In genomic region chr5:90932052-90932699, GRCh38 we compare ENCODE assay signal across 7 cellular contexts.
DNase-seq lines count a peak whose midpoint lies in the region; ATAC-seq, FAIRE-seq and TF ChIP-seq lines count a peak whose summit lies in the region.

No MANE protein-coding gene starts in this region.

- no peaks in the 10 kb centered on the region for H3K27me3 ChIP-seq in pancreas

- no peaks in the 10 kb centered on the region for H3K9me3 ChIP-seq in pancreas

- no peaks in the 10 kb centered on the region for H3K4me1 ChIP-seq in pancreas

- CTCF ChIA-PET in activated CD8-positive, alpha-beta T cell treated with anti-CD3 and anti-CD28 coated beads for 36 hours (lab: Charles Lee) = interaction anchor here (0.6 to 7.2 kb wide), 75 partner anchors 11 to 531 kb away, joined by 3 to 70 read pairs (median 4); partner anchors contain the start of gene ARRDC3

- intact Hi-C loops in activated CD8-positive, alpha-beta T cell treated with anti-CD3 and anti-CD28 coated beads for 36 hours (cut with micrococcal nuclease) = loop anchor here (5.0 to 10.0 kb wide), 4 partner anchors 130 to 483 kb away; partner anchors contain the start of gene ARRDC3
- intact Hi-C loops in pancreas (cut with DNase I) = no loop called here
- intact Hi-C loops in activated T-helper 2 cell treated with anti-CD3 and anti-CD28 coated beads, Interferon-gamma antibody, Interleukin-2, Interleukin-4, amounts not matched to agents 10 μg/mL and 5 μg/mL and 100 μg/mL, durations not matched to agents 14 hours and 24 hours and 36 hours (cut with micrococcal nuclease) = loop anchor here (1.0 to 10.0 kb wide), 7 partner anchors 8 to 453 kb away; no protein-coding TSS in a partner anchor

- no peak overlapping the region for H3K27ac Mint-ChIP-seq in activated CD8-positive, alpha-beta T cell treated with anti-CD3 and anti-CD28 coated beads for 36 hours
- no peak overlapping the region for H3K27ac Mint-ChIP-seq in activated T-helper 2 cell treated with anti-CD3 and anti-CD28 coated beads, Interferon-gamma antibody, Interleukin-2, Interleukin-4, amounts not matched to agents 10 μg/mL and 5 μg/mL and 100 μg/mL, durations not matched to agents 14 hours and 24 hours and 36 hours

- no peaks in the 10 kb centered on the region for H3K9me3 Mint-ChIP-seq in activated CD8-positive, alpha-beta T cell treated with anti-CD3 and anti-CD28 coated beads for 36 hours
- H3K9me3 Mint-ChIP-seq in activated T-helper 2 cell treated with anti-CD3 and anti-CD28 coated beads, Interferon-gamma antibody, Interleukin-2, Interleukin-4, amounts not matched to agents 10 μg/mL and 5 μg/mL and 100 μg/mL, durations not matched to agents 14 hours and 24 hours and 36 hours = no peaks in the 10 kb centered on the region

- no peaks in the 10 kb centered on the region for H3K36me3 ChIP-seq in pancreas

- DNase-seq in DMS53 treated with DMSO at 0.1 percent for 48 hours (lab: John Stamatoyannopoulos, UW; ENCODE audit: unreplicated experiment) (peak; percentile 55), GM20000 (ENCODE audit: low spot score) (peak; percentile 71), NCI-H1048 (lab: John Stamatoyannopoulos, UW) (peak; percentile 6), germinal center (ENCODE audit: low spot score) (peak; percentile 6), pancreas (peak in 3 of 6 donors; percentile 10 to 39 (median 34))
- peak; percentile 33 for DNase-seq in activated CD8-positive, alpha-beta T cell treated with anti-CD3 and anti-CD28 coated beads for 36 hours
- DNase-seq in activated T-helper 2 cell treated with anti-CD3 and anti-CD28 coated beads, Interferon-gamma antibody, Interleukin-2, Interleukin-4, amounts not matched to agents 10 μg/mL and 5 μg/mL and 100 μg/mL, durations not matched to agents 14 hours and 24 hours and 36 hours (ENCODE audit: low spot score) = no peak

- FAIRE-seq in pancreas (lab: Jason Lieb, UNC) = peak; percentile 87

- H3K4me3 ChIP-seq in pancreas = no peak overlapping the region

- peaks cover 2% of the 10 kb centered on the region for H3K4me1 Mint-ChIP-seq in activated CD8-positive, alpha-beta T cell treated with anti-CD3 and anti-CD28 coated beads for 36 hours (ENCODE audit: low read depth)
- H3K4me1 Mint-ChIP-seq in activated T-helper 2 cell treated with anti-CD3 and anti-CD28 coated beads, Interferon-gamma antibody, Interleukin-2, Interleukin-4, amounts not matched to agents 10 μg/mL and 5 μg/mL and 100 μg/mL, durations not matched to agents 14 hours and 24 hours and 36 hours (ENCODE audit: low read depth) = peaks cover 21% of the 10 kb centered on the region

- TF ChIP-seq CTCF in GM20000 (IDR thresholded peaks at IDR 0.05; ENCODE audit: extremely low read depth, missing control alignments) = peak; percentile 58
- peak; percentile 89 for TF ChIP-seq CTCF in activated CD8-positive, alpha-beta T cell treated with anti-CD3 and anti-CD28 coated beads for 36 hours (IDR thresholded peaks at IDR 0.05)
- peak in 3 of 4 donors; percentile 55 to 65 (median 60) for TF ChIP-seq CTCF in pancreas (IDR thresholded peaks at IDR 0.05)

- H3K4me3 Mint-ChIP-seq in activated CD8-positive, alpha-beta T cell treated with anti-CD3 and anti-CD28 coated beads for 36 hours = no peak overlapping the region
- H3K4me3 Mint-ChIP-seq in activated T-helper 2 cell treated with anti-CD3 and anti-CD28 coated beads, Interferon-gamma antibody, Interleukin-2, Interleukin-4, amounts not matched to agents 10 μg/mL and 5 μg/mL and 100 μg/mL, durations not matched to agents 14 hours and 24 hours and 36 hours (ENCODE audit: low read depth) = no peak overlapping the region

- WGBS in pancreas, 2 donors = 4 to 6% methylated on average over 4 of the region's 4 CpGs

- peak; percentile 42 for ATAC-seq in activated CD8-positive, alpha-beta T cell treated with anti-CD3 and anti-CD28 coated beads for 36 hours
- ATAC-seq in pancreas = peak in 3 of 4 donors; percentile 75 to 91 (median 89)

- POLR2A ChIA-PET in activated CD8-positive, alpha-beta T cell treated with anti-CD3 and anti-CD28 coated beads for 36 hours (lab: Charles Lee) = no interaction called here

- H3K36me3 Mint-ChIP-seq in activated CD8-positive, alpha-beta T cell treated with anti-CD3 and anti-CD28 coated beads for 36 hours (ENCODE audit: low read depth) = no peaks in the 10 kb centered on the region
- H3K36me3 Mint-ChIP-seq in activated T-helper 2 cell treated with anti-CD3 and anti-CD28 coated beads, Interferon-gamma antibody, Interleukin-2, Interleukin-4, amounts not matched to agents 10 μg/mL and 5 μg/mL and 100 μg/mL, durations not matched to agents 14 hours and 24 hours and 36 hours (ENCODE audit: low read depth) = no peaks in the 10 kb centered on the region

- peaks cover 4% of the 10 kb centered on the region for H3K27me3 Mint-ChIP-seq in activated CD8-positive, alpha-beta T cell treated with anti-CD3 and anti-CD28 coated beads for 36 hours
- peaks cover 4% of the 10 kb centered on the region for H3K27me3 Mint-ChIP-seq in activated T-helper 2 cell treated with anti-CD3 and anti-CD28 coated beads, Interferon-gamma antibody, Interleukin-2, Interleukin-4, amounts not matched to agents 10 μg/mL and 5 μg/mL and 100 μg/mL, durations not matched to agents 14 hours and 24 hours and 36 hours (ENCODE audit: low read depth)

- no peak overlapping the region for H3K27ac ChIP-seq in pancreas

Comparison
In these comparisons a context has a peak if more than half of its experiments do, and no peak if none do; other contexts are left out.
1. intact Hi-C loops: an anchor here in activated CD8-positive, alpha-beta T cell treated with anti-CD3 and anti-CD28 coated beads for 36 hours (5.0 to 10.0 kb wide) and activated T-helper 2 cell treated with anti-CD3 and anti-CD28 coated beads, Interferon-gamma antibody, Interleukin-2, Interleukin-4, amounts not matched to agents 10 μg/mL and 5 μg/mL and 100 μg/mL, durations not matched to agents 14 hours and 24 hours and 36 hours (1.0 to 10.0 kb wide); none called in pancreas.